Comparison of ENCODE assay signal across 1 cellular context in genomic region chr6:108630050-108630714, GRCh38.
TF ChIP-seq lines count a peak whose summit lies in the region.

No MANE protein-coding gene starts in this region.

TF ChIP-seq in K562, 482 proteins besides CTCF, POLR2A, EP300 and RAD21 (continued from another document and continues in another):
- no peak for TF ChIP-seq ZNF280B (CRISPR knock-in tag; IDR thresholded peaks at IDR 0.05)
- no peak for TF ChIP-seq SREBF2 (CRISPR knock-in tag; IDR thresholded peaks at IDR 0.05)
- TF ChIP-seq PURB (CRISPR knock-in tag; IDR thresholded peaks at IDR 0.05; ENCODE audit: low read depth) = no peak
- TF ChIP-seq OTX1 (CRISPR knock-in tag; IDR thresholded peaks at IDR 0.05) = peak; percentile 85
- TF ChIP-seq, protein P1, sequence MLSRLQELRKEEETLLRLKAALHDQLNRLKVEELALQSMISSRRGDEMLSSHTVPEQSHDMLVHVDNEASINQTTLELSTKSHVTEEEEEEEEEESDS (CRISPR knock-in tag; IDR thresholded peaks at IDR 0.05) = no peak
- no peak for TF ChIP-seq JUN (IDR thresholded peaks at IDR 0.05; ENCODE audit: borderline replicate concordance, low read depth, low read length)
- TF ChIP-seq JUN (CRISPR knock-in tag; IDR thresholded peaks at IDR 0.05; ENCODE audit: borderline replicate concordance) = no peak
- TF ChIP-seq, protein P2, sequence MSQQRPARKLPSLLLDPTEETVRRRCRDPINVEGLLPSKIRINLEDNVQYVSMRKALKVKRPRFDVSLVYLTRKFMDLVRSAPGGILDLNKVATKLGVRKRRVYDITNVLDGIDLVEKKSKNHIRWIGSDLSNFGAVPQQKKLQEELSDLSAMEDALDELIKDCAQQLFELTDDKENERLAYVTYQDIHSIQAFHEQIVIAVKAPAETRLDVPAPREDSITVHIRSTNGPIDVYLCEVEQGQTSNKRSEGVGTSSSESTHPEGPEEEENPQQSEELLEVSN (IDR thresholded peaks at IDR 0.05; ENCODE audit: borderline replicate concordance in 1 of 2, extremely low read depth in 1 of 2, insufficient read depth in 1 of 2, insufficient read length in 1 of 2, low read depth in 1 of 2, low read length in 1 of 2, poor library complexity in 1 of 2, severe bottlenecking in 1 of 2) = no peak
- 0 out of 2 replicates have a peak, but pooled peaks have one; percentile 10 for TF ChIP-seq NFE2 (IDR thresholded peaks at IDR 0.05; ENCODE audit: low read depth)
- no peak for TF ChIP-seq ZBTB9 (CRISPR knock-in tag; IDR thresholded peaks at IDR 0.05)
- TF ChIP-seq ZBTB7A (IDR thresholded peaks at IDR 0.05; ENCODE audit: borderline replicate concordance, control insufficient read depth, low read depth, low read length) = no peak
- peak; percentile 45 for TF ChIP-seq CTBP1 (IDR thresholded peaks at IDR 0.05; ENCODE audit: borderline replicate concordance)
- TF ChIP-seq, protein P3, sequence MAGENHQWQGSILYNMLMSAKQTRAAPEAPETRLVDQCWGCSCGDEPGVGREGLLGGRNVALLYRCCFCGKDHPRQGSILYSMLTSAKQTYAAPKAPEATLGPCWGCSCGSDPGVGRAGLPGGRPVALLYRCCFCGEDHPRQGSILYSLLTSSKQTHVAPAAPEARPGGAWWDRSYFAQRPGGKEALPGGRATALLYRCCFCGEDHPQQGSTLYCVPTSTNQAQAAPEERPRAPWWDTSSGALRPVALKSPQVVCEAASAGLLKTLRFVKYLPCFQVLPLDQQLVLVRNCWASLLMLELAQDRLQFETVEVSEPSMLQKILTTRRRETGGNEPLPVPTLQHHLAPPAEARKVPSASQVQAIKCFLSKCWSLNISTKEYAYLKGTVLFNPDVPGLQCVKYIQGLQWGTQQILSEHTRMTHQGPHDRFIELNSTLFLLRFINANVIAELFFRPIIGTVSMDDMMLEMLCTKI (IDR thresholded peaks at IDR 0.05; ENCODE audit: partially characterized antibody) = no peak
- TF ChIP-seq STAT5B (CRISPR knock-in tag; IDR thresholded peaks at IDR 0.05) = no peak
- TF ChIP-seq NR2C2 (CRISPR knock-in tag; IDR thresholded peaks at IDR 0.05) = no peak
- peak; percentile 49; the same call in 1 of the 2 replicates for TF ChIP-seq NR2C2 (tag; IDR thresholded peaks at IDR 0.05)
- TF ChIP-seq TCF7L2 (IDR thresholded peaks at IDR 0.05; ENCODE audit: low read depth, low read length) = no peak
- TF ChIP-seq KLF16 (IDR thresholded peaks at IDR 0.05) = no peak
- no peak for TF ChIP-seq ZNF551 (CRISPR knock-in tag; IDR thresholded peaks at IDR 0.05)
- peak in 1 of 2 experiments; percentile 38; a peak in 1 of 4 replicates for TF ChIP-seq ARNT (IDR thresholded peaks at IDR 0.05)
- no peak for TF ChIP-seq CHD4 (IDR thresholded peaks at IDR 0.05; ENCODE audit: insufficient read depth, insufficient replicate concordance, low read depth, low read length, poor library complexity, severe bottlenecking)
- peak; percentile 69 for TF ChIP-seq WHSC1 (IDR thresholded peaks at IDR 0.05; ENCODE audit: low read length)
- no peak for TF ChIP-seq C11orf30 (IDR thresholded peaks at IDR 0.05; ENCODE audit: low read depth)
- TF ChIP-seq DNMT1 (IDR thresholded peaks at IDR 0.05) = 0 out of 2 replicates have a peak, but pooled peaks have one; percentile 26
- no peak for TF ChIP-seq YY1 (IDR thresholded peaks at IDR 0.05; ENCODE audit: borderline replicate concordance in 1 of 3, control insufficient read depth in 1 of 3, extremely low read depth in 1 of 3, insufficient read depth in 3 of 3, insufficient read length in 1 of 3, insufficient replicate concordance in 2 of 3, low read depth in 1 of 3, low read length in 2 of 3)
- TF ChIP-seq ERF (CRISPR knock-in tag; IDR thresholded peaks at IDR 0.05) = no peak
- TF ChIP-seq, protein P4, sequence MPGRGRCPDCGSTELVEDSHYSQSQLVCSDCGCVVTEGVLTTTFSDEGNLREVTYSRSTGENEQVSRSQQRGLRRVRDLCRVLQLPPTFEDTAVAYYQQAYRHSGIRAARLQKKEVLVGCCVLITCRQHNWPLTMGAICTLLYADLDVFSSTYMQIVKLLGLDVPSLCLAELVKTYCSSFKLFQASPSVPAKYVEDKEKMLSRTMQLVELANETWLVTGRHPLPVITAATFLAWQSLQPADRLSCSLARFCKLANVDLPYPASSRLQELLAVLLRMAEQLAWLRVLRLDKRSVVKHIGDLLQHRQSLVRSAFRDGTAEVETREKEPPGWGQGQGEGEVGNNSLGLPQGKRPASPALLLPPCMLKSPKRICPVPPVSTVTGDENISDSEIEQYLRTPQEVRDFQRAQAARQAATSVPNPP (IDR thresholded peaks at IDR 0.05; ENCODE audit: borderline replicate concordance, insufficient read depth, insufficient read length) = no peak
- no peak for TF ChIP-seq POLR3G (IDR thresholded peaks at IDR 0.05; ENCODE audit: extremely low read depth, insufficient read length, insufficient replicate concordance)
- 0 out of 2 replicates have a peak, but pooled peaks have one; percentile 49 for TF ChIP-seq ZBTB17 (CRISPR knock-in tag; IDR thresholded peaks at IDR 0.05)
- TF ChIP-seq, protein P5, sequence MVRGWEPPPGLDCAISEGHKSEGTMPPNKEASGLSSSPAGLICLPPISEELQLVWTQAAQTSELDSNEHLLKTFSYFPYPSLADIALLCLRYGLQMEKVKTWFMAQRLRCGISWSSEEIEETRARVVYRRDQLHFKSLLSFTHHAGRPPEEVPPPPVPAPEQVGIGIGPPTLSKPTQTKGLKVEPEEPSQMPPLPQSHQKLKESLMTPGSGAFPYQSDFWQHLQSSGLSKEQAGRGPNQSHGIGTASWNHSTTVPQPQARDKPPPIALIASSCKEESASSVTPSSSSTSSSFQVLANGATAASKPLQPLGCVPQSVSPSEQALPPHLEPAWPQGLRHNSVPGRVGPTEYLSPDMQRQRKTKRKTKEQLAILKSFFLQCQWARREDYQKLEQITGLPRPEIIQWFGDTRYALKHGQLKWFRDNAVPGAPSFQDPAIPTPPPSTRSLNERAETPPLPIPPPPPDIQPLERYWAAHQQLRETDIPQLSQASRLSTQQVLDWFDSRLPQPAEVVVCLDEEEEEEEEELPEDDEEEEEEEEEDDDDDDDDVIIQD (CRISPR knock-in tag; IDR thresholded peaks at IDR 0.05) = no peak
- no peak for TF ChIP-seq MAFF (IDR thresholded peaks at IDR 0.05; ENCODE audit: low read length)
- peak in 1 of 2 experiments; percentile 81; a peak in 2 of 4 replicates for TF ChIP-seq HDAC1 (IDR thresholded peaks at IDR 0.05)
- TF ChIP-seq FOS (IDR thresholded peaks at IDR 0.05; ENCODE audit: extremely low read depth, insufficient read length) = no peak
- no peak for TF ChIP-seq ZZZ3 (IDR thresholded peaks at IDR 0.05)
- no peak for TF ChIP-seq ATF4 (CRISPR knock-in tag; IDR thresholded peaks at IDR 0.05)
- TF ChIP-seq KLF10 (CRISPR knock-in tag; IDR thresholded peaks at IDR 0.05) = no peak
- no peak for TF ChIP-seq POLR2G (IDR thresholded peaks at IDR 0.05; ENCODE audit: low read depth, low read length)
- no peak for TF ChIP-seq E2F4 (CRISPR knock-in tag; IDR thresholded peaks at IDR 0.05; ENCODE audit: low read depth)
- TF ChIP-seq BRD4 (IDR thresholded peaks at IDR 0.05) = no peak
- TF ChIP-seq GATA2 (CRISPR knock-in tag; IDR thresholded peaks at IDR 0.05) = peak; percentile 40
- no peak for TF ChIP-seq AFF4 (CRISPR knock-in tag; IDR thresholded peaks at IDR 0.05)
- TF ChIP-seq PTTG1 (tag; IDR thresholded peaks at IDR 0.05; ENCODE audit: low read depth) = no peak
- TF ChIP-seq ELF2 (CRISPR knock-in tag; IDR thresholded peaks at IDR 0.05) = no peak
- peak; percentile 72 for TF ChIP-seq ZEB2 (IDR thresholded peaks at IDR 0.05)
- peak; percentile 64 for TF ChIP-seq BRD9 (IDR thresholded peaks at IDR 0.05; ENCODE audit: low read depth, partially characterized antibody)
- TF ChIP-seq, protein P6, sequence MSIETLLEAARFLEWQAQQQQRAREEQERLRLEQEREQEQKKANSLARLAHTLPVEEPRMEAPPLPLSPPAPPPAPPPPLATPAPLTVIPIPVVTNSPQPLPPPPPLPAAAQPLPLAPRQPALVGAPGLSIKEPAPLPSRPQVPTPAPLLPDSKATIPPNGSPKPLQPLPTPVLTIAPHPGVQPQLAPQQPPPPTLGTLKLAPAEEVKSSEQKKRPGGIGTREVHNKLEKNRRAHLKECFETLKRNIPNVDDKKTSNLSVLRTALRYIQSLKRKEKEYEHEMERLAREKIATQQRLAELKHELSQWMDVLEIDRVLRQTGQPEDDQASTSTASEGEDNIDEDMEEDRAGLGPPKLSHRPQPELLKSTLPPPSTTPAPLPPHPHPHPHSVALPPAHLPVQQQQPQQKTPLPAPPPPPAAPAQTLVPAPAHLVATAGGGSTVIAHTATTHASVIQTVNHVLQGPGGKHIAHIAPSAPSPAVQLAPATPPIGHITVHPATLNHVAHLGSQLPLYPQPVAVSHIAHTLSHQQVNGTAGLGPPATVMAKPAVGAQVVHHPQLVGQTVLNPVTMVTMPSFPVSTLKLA (conservative IDR thresholded peaks at IDR 0.05) = no peak
- no peak for TF ChIP-seq FIP1L1 (IDR thresholded peaks at IDR 0.05; ENCODE audit: low read depth, low read length, poor library complexity, severe bottlenecking)
- TF ChIP-seq FOXO4 (CRISPR knock-in tag; IDR thresholded peaks at IDR 0.05) = no peak
- TF ChIP-seq RBFOX2 (IDR thresholded peaks at IDR 0.05; ENCODE audit: low read depth, low read length) = no peak
- TF ChIP-seq TAF9B (IDR thresholded peaks at IDR 0.05; ENCODE audit: partially characterized antibody) = no peak
